Comparison of ENCODE assay signal across 1 cellular context in genomic region chr17:64262422-64263260, GRCh38.
TF ChIP-seq lines count a peak whose summit lies in the region.

TSS of gene TEX2 (minus strand) at chr17:64263260. CDS start at chr17:64214217, 49,043 bp downstream.

TF ChIP-seq in K562, 482 proteins besides CTCF, POLR2A, EP300 and RAD21 (continued from another document):
- TF ChIP-seq HINFP (tag; conservative IDR thresholded peaks at IDR 0.05; ENCODE audit: low read depth) (no peak), POLR2G (IDR thresholded peaks at IDR 0.05; ENCODE audit: low read depth, low read length) (peak; percentile 77), MTF1 (CRISPR knock-in tag; IDR thresholded peaks at IDR 0.05; ENCODE audit: borderline replicate concordance) (no peak), TAF9B (IDR thresholded peaks at IDR 0.05; ENCODE audit: partially characterized antibody) (no peak), SAFB (IDR thresholded peaks at IDR 0.05; ENCODE audit: borderline replicate concordance, low read depth, low read length) (0 out of 2 replicates have a peak, but pooled peaks have one; percentile 33), RBM22 (IDR thresholded peaks at IDR 0.05; ENCODE audit: low read depth, low read length, poor library complexity, severe bottlenecking) (no peak), HNRNPK (IDR thresholded peaks at IDR 0.05; ENCODE audit: low read depth, low read length, poor library complexity, severe bottlenecking) (no peak)
